ENCODE assay signal across 28 cellular contexts in genomic region chr9:128823362-128823902, GRCh38.
"Had no signal": no experiment of that assay in that cellular context is flagged by ENCODE, and none has a peak within 500 bp of the region (broad histone marks: within the 10 kb centered on the region; RNA-seq: fewer than 3 reads in every experiment).

No MANE protein-coding gene starts in this region.

- H3K27me3 Mint-ChIP-seq: activated B cell treated with CpG ODN at 0.5 μM for 24 hours; stimulated activated memory B cell treated with anti-CD40 and anti-IgM and Interleukin-4, amounts not matched to agents 10 μg/mL and 1 μg/mL and 100 μg/mL, for 72 hours had no signal

- H3K27ac ChIP-seq: adrenal gland, body of pancreas, cardiac muscle cell, coronary artery, dorsolateral prefrontal cortex, gastrocnemius medialis, neutrophil, sigmoid colon, testis, transverse colon had no signal

- H3K4me3 Mint-ChIP-seq: activated B cell treated with CpG ODN at 0.5 μM for 24 hours; activated naive CD4-positive, alpha-beta T cell treated with anti-CD3 and anti-CD28 coated beads for 36 hours; activated naive CD8-positive, alpha-beta T cell treated with anti-CD3 and anti-CD28 coated beads for 36 hours; activated T-helper 1 cell treated with anti-CD3 and anti-CD28 coated beads, Interleukin-12 subunit alpha, Interleukin-12 subunit beta, Interleukin-2, Interleukin-4 antibody, amounts not matched to agents 30 ng/mL and 10 ng/mL and 1 ng/mL, durations not matched to agents 14 hours and 24 hours and 36 hours; nephron; stimulated activated memory B cell treated with anti-CD40 and anti-IgM and Interleukin-4, amounts not matched to agents 10 μg/mL and 1 μg/mL and 100 μg/mL, for 72 hours; T-helper 2 cell treated with Interferon-gamma antibody and Interleukin-4, amounts not matched to agents 5 μg/mL and 100 μg/mL, for 36 hours had no signal

- DNase-seq: activated B cell treated with CpG ODN at 0.5 μM for 24 hours; activated effector memory CD4-positive, alpha-beta T cell treated with anti-CD3 and anti-CD28 coated beads, Interleukin-2, amount 50 U/mL, for 16 hours; activated naive CD4-positive, alpha-beta T cell treated with anti-CD3 and anti-CD28 coated beads for 36 hours; activated naive CD8-positive, alpha-beta T cell treated with anti-CD3 and anti-CD28 coated beads for 36 hours; activated T-cell treated with anti-CD3 and anti-CD28 coated beads for 4 hours; adrenal gland; aorta; body of pancreas; dorsolateral prefrontal cortex; effector memory CD4-positive, alpha-beta T cell; erythroblast; gastrocnemius medialis; glutamatergic neuron; left ventricle myocardium superior; mammary epithelial cell; sigmoid colon; small intestine; stimulated activated CD4-positive, alpha-beta T cell treated with anti-CD3 and anti-CD28 coated beads, Interleukin-4, amount 100 ng/mL, for 24 hours; T-helper 1 cell; testis; transverse colon had no signal

- H3K27ac Mint-ChIP-seq: activated B cell treated with CpG ODN at 0.5 μM for 24 hours; activated naive CD4-positive, alpha-beta T cell treated with anti-CD3 and anti-CD28 coated beads for 36 hours; activated naive CD8-positive, alpha-beta T cell treated with anti-CD3 and anti-CD28 coated beads for 36 hours; activated T-helper 1 cell treated with anti-CD3 and anti-CD28 coated beads, Interleukin-12 subunit alpha, Interleukin-12 subunit beta, Interleukin-2, Interleukin-4 antibody, amounts not matched to agents 30 ng/mL and 10 ng/mL and 1 ng/mL, durations not matched to agents 14 hours and 24 hours and 36 hours; nephron; stimulated activated memory B cell treated with anti-CD40 and anti-IgM and Interleukin-4, amounts not matched to agents 10 μg/mL and 1 μg/mL and 100 μg/mL, for 72 hours; T-helper 2 cell treated with Interferon-gamma antibody and Interleukin-4, amounts not matched to agents 5 μg/mL and 100 μg/mL, for 36 hours had no signal

- H3K9me3 Mint-ChIP-seq: activated B cell treated with CpG ODN at 0.5 μM for 24 hours; activated naive CD4-positive, alpha-beta T cell treated with anti-CD3 and anti-CD28 coated beads for 36 hours; activated naive CD8-positive, alpha-beta T cell treated with anti-CD3 and anti-CD28 coated beads for 36 hours; activated T-helper 1 cell treated with anti-CD3 and anti-CD28 coated beads, Interleukin-12 subunit alpha, Interleukin-12 subunit beta, Interleukin-2, Interleukin-4 antibody, amounts not matched to agents 30 ng/mL and 10 ng/mL and 1 ng/mL, durations not matched to agents 14 hours and 24 hours and 36 hours; nephron; stimulated activated memory B cell treated with anti-CD40 and anti-IgM and Interleukin-4, amounts not matched to agents 10 μg/mL and 1 μg/mL and 100 μg/mL, for 72 hours; T-helper 2 cell treated with Interferon-gamma antibody and Interleukin-4, amounts not matched to agents 5 μg/mL and 100 μg/mL, for 36 hours had no signal

- ATAC-seq: body of pancreas, gastrocnemius medialis, left ventricle myocardium superior had no signal
